In genomic region chr21:43789276-43790052, GRCh38 we compare ENCODE assay signal across 1 cellular context.
TF ChIP-seq lines count a peak whose summit lies in the region.

Gene RRP1 (plus strand): TSS chr21:43789577. CDS start chr21:43789630, 53 bp downstream.

TF ChIP-seq in HepG2, 621 proteins besides CTCF, POLR2A, EP300 and RAD21 (continued from another document and continues in another):
- TF ChIP-seq TEF (CRISPR knock-in tag; IDR thresholded peaks at IDR 0.05) (no peak), PAX8 (CRISPR knock-in tag; IDR thresholded peaks at IDR 0.05; ENCODE audit: borderline replicate concordance) (0 out of 2 replicates have a peak, but pooled peaks have one; percentile 32), HIC2 (CRISPR knock-in tag; IDR thresholded peaks at IDR 0.05; ENCODE audit: low read depth) (no peak), MAFK (conservative IDR thresholded peaks at IDR 0.05 in 1 of 2, IDR thresholded peaks at IDR 0.05 in 1 of 2; ENCODE audit: low read length in 2 of 2) (no peak), SCMH1 (CRISPR knock-in tag; IDR thresholded peaks at IDR 0.05; ENCODE audit: borderline replicate concordance) (no peak), ZFP36L2 (CRISPR knock-in tag; IDR thresholded peaks at IDR 0.05) (no peak), TCF7L2 (IDR thresholded peaks at IDR 0.05; ENCODE audit: low read depth, low read length) (no peak), MNT (IDR thresholded peaks at IDR 0.05) (peak; percentile 45; the same call in 1 of the 2 replicates), ZBTB25 (CRISPR knock-in tag; IDR thresholded peaks at IDR 0.05) (peak; percentile 56; the same call in 1 of the 2 replicates), KLF12 (CRISPR knock-in tag; IDR thresholded peaks at IDR 0.05; ENCODE audit: borderline replicate concordance) (peak; percentile 63; the same call in 1 of the 2 replicates), BRF2 (CRISPR knock-in tag; IDR thresholded peaks at IDR 0.05) (no peak), ZNF570 (CRISPR knock-in tag; IDR thresholded peaks at IDR 0.05; ENCODE audit: borderline replicate concordance) (no peak), KLF9 (CRISPR knock-in tag; IDR thresholded peaks at IDR 0.05; ENCODE audit: low read depth) (no peak), STAT5B (CRISPR knock-in tag; IDR thresholded peaks at IDR 0.05) (no peak), SAFB2 (CRISPR knock-in tag; IDR thresholded peaks at IDR 0.05; ENCODE audit: borderline replicate concordance, low read depth) (peak; percentile 93; the same call in 1 of the 2 replicates), MED13 (CRISPR knock-in tag; IDR thresholded peaks at IDR 0.05) (no peak), ZNF317 (CRISPR knock-in tag; IDR thresholded peaks at IDR 0.05) (peak; percentile 61; the same call in 1 of the 2 replicates), NFRKB (IDR thresholded peaks at IDR 0.05) (no peak), ARID5B (CRISPR knock-in tag; IDR thresholded peaks at IDR 0.05) (peak; percentile 47; the same call in 1 of the 2 replicates), ZNF292 (CRISPR knock-in tag; IDR thresholded peaks at IDR 0.05; ENCODE audit: borderline replicate concordance, low read depth) (no peak), ZNF790 (CRISPR knock-in tag; IDR thresholded peaks at IDR 0.05; ENCODE audit: borderline replicate concordance) (no peak; the same call in 1 of the 2 replicates), SOX13 (IDR thresholded peaks at IDR 0.05) (no peak), SOX13 (CRISPR knock-in tag; conservative IDR thresholded peaks at IDR 0.05 in 1 of 2, IDR thresholded peaks at IDR 0.05 in 1 of 2) (no peak; a peak in 1 of 4 replicates), NFIC (IDR thresholded peaks at IDR 0.05; ENCODE audit: low read length) (no peak)
- TF ChIP-seq, protein P1, sequence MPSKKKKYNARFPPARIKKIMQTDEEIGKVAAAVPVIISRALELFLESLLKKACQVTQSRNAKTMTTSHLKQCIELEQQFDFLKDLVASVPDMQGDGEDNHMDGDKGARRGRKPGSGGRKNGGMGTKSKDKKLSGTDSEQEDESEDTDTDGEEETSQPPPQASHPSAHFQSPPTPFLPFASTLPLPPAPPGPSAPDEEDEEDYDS (CRISPR knock-in tag; IDR thresholded peaks at IDR 0.05): peak; percentile 79; the same call in 1 of the 2 replicates
- TF ChIP-seq, protein P2, sequence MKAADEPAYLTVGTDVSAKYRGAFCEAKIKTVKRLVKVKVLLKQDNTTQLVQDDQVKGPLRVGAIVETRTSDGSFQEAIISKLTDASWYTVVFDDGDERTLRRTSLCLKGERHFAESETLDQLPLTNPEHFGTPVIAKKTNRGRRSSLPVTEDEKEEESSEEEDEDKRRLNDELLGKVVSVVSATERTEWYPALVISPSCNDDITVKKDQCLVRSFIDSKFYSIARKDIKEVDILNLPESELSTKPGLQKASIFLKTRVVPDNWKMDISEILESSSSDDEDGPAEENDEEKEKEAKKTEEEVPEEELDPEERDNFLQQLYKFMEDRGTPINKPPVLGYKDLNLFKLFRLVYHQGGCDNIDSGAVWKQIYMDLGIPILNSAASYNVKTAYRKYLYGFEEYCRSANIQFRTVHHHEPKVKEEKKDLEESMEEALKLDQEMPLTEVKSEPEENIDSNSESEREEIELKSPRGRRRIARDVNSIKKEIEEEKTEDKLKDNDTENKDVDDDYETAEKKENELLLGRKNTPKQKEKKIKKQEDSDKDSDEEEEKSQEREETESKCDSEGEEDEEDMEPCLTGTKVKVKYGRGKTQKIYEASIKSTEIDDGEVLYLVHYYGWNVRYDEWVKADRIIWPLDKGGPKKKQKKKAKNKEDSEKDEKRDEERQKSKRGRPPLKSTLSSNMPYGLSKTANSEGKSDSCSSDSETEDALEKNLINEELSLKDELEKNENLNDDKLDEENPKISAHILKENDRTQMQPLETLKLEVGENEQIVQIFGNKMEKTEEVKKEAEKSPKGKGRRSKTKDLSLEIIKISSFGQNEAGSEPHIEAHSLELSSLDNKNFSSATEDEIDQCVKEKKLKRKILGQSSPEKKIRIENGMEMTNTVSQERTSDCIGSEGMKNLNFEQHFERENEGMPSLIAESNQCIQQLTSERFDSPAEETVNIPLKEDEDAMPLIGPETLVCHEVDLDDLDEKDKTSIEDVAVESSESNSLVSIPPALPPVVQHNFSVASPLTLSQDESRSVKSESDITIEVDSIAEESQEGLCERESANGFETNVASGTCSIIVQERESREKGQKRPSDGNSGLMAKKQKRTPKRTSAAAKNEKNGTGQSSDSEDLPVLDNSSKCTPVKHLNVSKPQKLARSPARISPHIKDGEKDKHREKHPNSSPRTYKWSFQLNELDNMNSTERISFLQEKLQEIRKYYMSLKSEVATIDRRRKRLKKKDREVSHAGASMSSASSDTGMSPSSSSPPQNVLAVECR (CRISPR knock-in tag; IDR thresholded peaks at IDR 0.05; ENCODE audit: borderline replicate concordance): peak; percentile 97
- TF ChIP-seq, protein P3, sequence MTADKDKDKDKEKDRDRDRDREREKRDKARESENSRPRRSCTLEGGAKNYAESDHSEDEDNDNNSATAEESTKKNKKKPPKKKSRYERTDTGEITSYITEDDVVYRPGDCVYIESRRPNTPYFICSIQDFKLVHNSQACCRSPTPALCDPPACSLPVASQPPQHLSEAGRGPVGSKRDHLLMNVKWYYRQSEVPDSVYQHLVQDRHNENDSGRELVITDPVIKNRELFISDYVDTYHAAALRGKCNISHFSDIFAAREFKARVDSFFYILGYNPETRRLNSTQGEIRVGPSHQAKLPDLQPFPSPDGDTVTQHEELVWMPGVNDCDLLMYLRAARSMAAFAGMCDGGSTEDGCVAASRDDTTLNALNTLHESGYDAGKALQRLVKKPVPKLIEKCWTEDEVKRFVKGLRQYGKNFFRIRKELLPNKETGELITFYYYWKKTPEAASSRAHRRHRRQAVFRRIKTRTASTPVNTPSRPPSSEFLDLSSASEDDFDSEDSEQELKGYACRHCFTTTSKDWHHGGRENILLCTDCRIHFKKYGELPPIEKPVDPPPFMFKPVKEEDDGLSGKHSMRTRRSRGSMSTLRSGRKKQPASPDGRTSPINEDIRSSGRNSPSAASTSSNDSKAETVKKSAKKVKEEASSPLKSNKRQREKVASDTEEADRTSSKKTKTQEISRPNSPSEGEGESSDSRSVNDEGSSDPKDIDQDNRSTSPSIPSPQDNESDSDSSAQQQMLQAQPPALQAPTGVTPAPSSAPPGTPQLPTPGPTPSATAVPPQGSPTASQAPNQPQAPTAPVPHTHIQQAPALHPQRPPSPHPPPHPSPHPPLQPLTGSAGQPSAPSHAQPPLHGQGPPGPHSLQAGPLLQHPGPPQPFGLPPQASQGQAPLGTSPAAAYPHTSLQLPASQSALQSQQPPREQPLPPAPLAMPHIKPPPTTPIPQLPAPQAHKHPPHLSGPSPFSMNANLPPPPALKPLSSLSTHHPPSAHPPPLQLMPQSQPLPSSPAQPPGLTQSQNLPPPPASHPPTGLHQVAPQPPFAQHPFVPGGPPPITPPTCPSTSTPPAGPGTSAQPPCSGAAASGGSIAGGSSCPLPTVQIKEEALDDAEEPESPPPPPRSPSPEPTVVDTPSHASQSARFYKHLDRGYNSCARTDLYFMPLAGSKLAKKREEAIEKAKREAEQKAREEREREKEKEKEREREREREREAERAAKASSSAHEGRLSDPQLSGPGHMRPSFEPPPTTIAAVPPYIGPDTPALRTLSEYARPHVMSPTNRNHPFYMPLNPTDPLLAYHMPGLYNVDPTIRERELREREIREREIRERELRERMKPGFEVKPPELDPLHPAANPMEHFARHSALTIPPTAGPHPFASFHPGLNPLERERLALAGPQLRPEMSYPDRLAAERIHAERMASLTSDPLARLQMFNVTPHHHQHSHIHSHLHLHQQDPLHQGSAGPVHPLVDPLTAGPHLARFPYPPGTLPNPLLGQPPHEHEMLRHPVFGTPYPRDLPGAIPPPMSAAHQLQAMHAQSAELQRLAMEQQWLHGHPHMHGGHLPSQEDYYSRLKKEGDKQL (CRISPR knock-in tag; IDR thresholded peaks at IDR 0.05; ENCODE audit: low read depth): no peak
- TF ChIP-seq, protein P4, sequence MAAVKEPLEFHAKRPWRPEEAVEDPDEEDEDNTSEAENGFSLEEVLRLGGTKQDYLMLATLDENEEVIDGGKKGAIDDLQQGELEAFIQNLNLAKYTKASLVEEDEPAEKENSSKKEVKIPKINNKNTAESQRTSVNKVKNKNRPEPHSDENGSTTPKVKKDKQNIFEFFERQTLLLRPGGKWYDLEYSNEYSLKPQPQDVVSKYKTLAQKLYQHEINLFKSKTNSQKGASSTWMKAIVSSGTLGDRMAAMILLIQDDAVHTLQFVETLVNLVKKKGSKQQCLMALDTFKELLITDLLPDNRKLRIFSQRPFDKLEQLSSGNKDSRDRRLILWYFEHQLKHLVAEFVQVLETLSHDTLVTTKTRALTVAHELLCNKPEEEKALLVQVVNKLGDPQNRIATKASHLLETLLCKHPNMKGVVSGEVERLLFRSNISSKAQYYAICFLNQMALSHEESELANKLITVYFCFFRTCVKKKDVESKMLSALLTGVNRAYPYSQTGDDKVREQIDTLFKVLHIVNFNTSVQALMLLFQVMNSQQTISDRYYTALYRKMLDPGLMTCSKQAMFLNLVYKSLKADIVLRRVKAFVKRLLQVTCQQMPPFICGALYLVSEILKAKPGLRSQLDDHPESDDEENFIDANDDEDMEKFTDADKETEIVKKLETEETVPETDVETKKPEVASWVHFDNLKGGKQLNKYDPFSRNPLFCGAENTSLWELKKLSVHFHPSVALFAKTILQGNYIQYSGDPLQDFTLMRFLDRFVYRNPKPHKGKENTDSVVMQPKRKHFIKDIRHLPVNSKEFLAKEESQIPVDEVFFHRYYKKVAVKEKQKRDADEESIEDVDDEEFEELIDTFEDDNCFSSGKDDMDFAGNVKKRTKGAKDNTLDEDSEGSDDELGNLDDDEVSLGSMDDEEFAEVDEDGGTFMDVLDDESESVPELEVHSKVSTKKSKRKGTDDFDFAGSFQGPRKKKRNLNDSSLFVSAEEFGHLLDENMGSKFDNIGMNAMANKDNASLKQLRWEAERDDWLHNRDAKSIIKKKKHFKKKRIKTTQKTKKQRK (IDR thresholded peaks at IDR 0.05; ENCODE audit: low read length): no peak
